Comparison of ENCODE assay signal across 7 cellular contexts in the genomic region with DNA sequence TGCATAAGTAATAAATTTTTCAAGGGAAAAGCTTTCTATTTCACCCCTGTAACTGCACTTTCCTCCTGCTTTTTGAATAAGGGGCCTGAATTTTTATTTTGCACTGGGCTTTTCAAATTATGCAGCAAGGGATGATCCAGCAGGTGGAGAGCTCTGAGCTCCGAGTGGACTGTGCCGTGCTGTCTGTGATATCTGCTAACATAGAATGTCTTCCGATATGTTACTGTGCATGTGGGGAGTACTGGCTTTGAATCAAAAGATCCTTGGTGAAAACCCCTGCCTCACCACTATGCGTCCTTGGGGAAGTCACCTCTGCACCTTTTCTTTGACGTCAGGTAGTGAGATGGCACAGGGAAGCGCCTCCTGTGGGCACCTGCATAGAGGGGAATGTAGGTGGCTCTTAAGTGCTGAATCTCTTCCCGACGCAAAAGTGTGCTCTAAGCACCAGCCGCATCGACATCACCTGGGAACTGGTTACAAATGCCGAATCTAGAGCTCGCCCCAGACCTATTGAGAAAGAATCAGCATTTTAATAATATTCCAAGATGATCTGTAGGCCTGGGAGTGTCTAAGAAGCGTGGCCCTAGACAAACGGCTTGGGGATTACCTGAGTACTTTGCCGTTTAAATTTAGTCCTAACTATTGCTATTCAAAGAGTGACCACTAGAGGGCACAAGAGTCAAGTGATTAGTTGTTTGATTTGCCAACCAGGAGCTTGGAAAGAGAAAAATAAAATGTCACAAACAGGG. TPM values are rescaled to one million over a fixed set of nuclear protein-coding genes. Genes with fewer than 3 reads are reported as not detected.
DNase-seq lines count a peak whose midpoint lies in the region; ATAC-seq, FAIRE-seq and TF ChIP-seq lines count a peak whose summit lies in the region.

No MANE protein-coding gene starts in this region.

- H3K27ac ChIP-seq in DND-41 (ENCODE audit: low read length) = no peak overlapping the region
- H3K27ac ChIP-seq in mammary epithelial cell (ENCODE audit: insufficient read depth, low read depth, low read length) = no peak overlapping the region
- no peak overlapping the region for H3K27ac ChIP-seq in kidney (ENCODE audit: low read depth in 2 of 2, low read length in 2 of 2)
- no peak overlapping the region for H3K27ac ChIP-seq in transverse colon

- dilution Hi-C loops in mammary epithelial cell (cut with HindIII; ENCODE audit: low sequenced_read_pairs) = loop anchor here (5.0 kb wide), 1 partner anchor 57 kb away; no protein-coding TSS in a partner anchor

- H3K4me1 ChIP-seq in DND-41 (ENCODE audit: insufficient read depth, low read length) (no peaks in the 10 kb centered on the region), mammary epithelial cell (ENCODE audit: insufficient read depth, low read length) (no peaks in the 10 kb centered on the region), kidney (ENCODE audit: control insufficient read depth in 1 of 2, insufficient read depth in 1 of 2, low read depth in 1 of 2, low read length in 2 of 2) (no peaks in the 10 kb centered on the region), transverse colon (no peaks in the 10 kb centered on the region)

- no peak for TF ChIP-seq POLR2A in transverse colon (IDR thresholded peaks at IDR 0.05)

- in situ Hi-C loops in mammary epithelial cell (cut with MboI; ENCODE audit: low sequenced_read_pairs in 2 of 2) = loop anchor here (5.0 kb wide), 1 partner anchor 77 kb away; no protein-coding TSS in a partner anchor
- in situ Hi-C loops in transverse colon (cut with MboI; ENCODE audit: low pct_ligation_motif_present in 1 of 4, low pct_unique_long_range_greater_than_20kb in 1 of 4, low sequenced_read_pairs in 3 of 4) = loop anchor here in 3 of 4 donors (5.0 to 25.0 kb wide), 2 partner anchors 77 to 312 kb away; no protein-coding TSS in a partner anchor

- 0 out of 2 replicates have a peak, but pooled peaks cover 5% of the 10 kb centered on the region for H4K20me1 ChIP-seq in DND-41 (ENCODE audit: insufficient read depth, low read length)
- no peaks in the 10 kb centered on the region for H4K20me1 ChIP-seq in mammary epithelial cell (ENCODE audit: insufficient read depth, low read length)

- CTCF ChIA-PET in mammary epithelial cell (lab: Charles Lee; ENCODE audit: low non-redundant PET) = interaction anchor here (0.6 to 1.0 kb wide), 7 partner anchors 14 to 635 kb away, joined by 3 to 13 read pairs (median 4); no protein-coding TSS in a partner anchor

- no TSS peak for BruUV-seq in mammary epithelial cell (replicated peaks; lab: Mats Ljungman, UMichigan)

- ATAC-seq in DND-41 (ENCODE audit: insufficient read depth, low read depth) (peak; percentile 44; the same call in 1 of the 3 replicates), GM21367 (IDR thresholded peaks at IDR 0.05; ENCODE audit: unreplicated experiment) (no peak)

- H3K4me3 ChIP-seq in DND-41 (ENCODE audit: low read depth in 1 of 2, low read length in 2 of 2) = no peak overlapping the region
- H3K4me3 ChIP-seq in mammary epithelial cell (replicated peaks in 1 of 3; ENCODE audit: insufficient read depth in 1 of 3, low read depth in 2 of 3, low read length in 3 of 3) = no peak overlapping the region
- no peak overlapping the region for H3K4me3 ChIP-seq in kidney (ENCODE audit: low read length in 2 of 2)
- no peak overlapping the region for H3K4me3 ChIP-seq in transverse colon

- H3K79me2 ChIP-seq in DND-41 (ENCODE audit: insufficient read depth, low read length) = no peaks in the 10 kb centered on the region
- no peaks in the 10 kb centered on the region for H3K79me2 ChIP-seq in mammary epithelial cell (ENCODE audit: insufficient read depth, low read length)

- no peaks in the 10 kb centered on the region for H3K27me3 ChIP-seq in DND-41 (ENCODE audit: insufficient read depth, low read length, poor library complexity)
- peaks cover 5% of the 10 kb centered on the region for H3K27me3 ChIP-seq in mammary epithelial cell (ENCODE audit: insufficient read depth, low read length)
- peaks cover 49% of the 10 kb centered on the region for H3K27me3 ChIP-seq in transverse colon

- TF ChIP-seq EP300 in transverse colon (IDR thresholded peaks at IDR 0.05; ENCODE audit: low read depth) = no peak

- H3K9ac ChIP-seq in DND-41 (ENCODE audit: low read depth, low read length) (no peak overlapping the region), mammary epithelial cell (ENCODE audit: insufficient read depth, low read length) (no peak overlapping the region), kidney (ENCODE audit: low read length in 2 of 2) (no peak overlapping the region)

- peak; percentile 23 for FAIRE-seq in kidney (lab: Jason Lieb, UNC)

- DNase-seq in DND-41 (peak; percentile 9), HT-29 (ENCODE audit: low spot score) (peak; percentile 91), NCI-H82 treated with DMSO at 0.1 percent for 48 hours (lab: John Stamatoyannopoulos, UW; ENCODE audit: unreplicated experiment) (peak; percentile 22), mammary epithelial cell (peak; percentile 57), kidney (no peak), transverse colon (no peak)

- TF ChIP-seq CTCF in DND-41 (IDR thresholded peaks at IDR 0.05; ENCODE audit: borderline replicate concordance, extremely low read depth, low read length, poor library complexity, severe bottlenecking) = peak; percentile 87
- TF ChIP-seq CTCF in mammary epithelial cell (conservative IDR thresholded peaks at IDR 0.05 in 1 of 2, IDR thresholded peaks at IDR 0.05 in 1 of 2; ENCODE audit: extremely low read depth in 1 of 2, insufficient read depth in 1 of 2, low read depth in 1 of 2, low read length in 2 of 2) = peak; percentile 71 to 80
- TF ChIP-seq CTCF in kidney (IDR thresholded peaks at IDR 0.05; ENCODE audit: borderline replicate concordance, extremely low read depth, insufficient read depth) = peak; percentile 88
- peak; percentile 76 to 89 (median 83) for TF ChIP-seq CTCF in transverse colon (IDR thresholded peaks at IDR 0.05)

- H3K36me3 ChIP-seq in DND-41 (ENCODE audit: insufficient read depth, low read length) (no peaks in the 10 kb centered on the region), mammary epithelial cell (ENCODE audit: insufficient read depth, low read length) (no peaks in the 10 kb centered on the region), kidney (ENCODE audit: control insufficient read depth in 1 of 2, insufficient read depth in 2 of 2, low read length in 2 of 2) (no peaks in the 10 kb centered on the region), transverse colon (no peaks in the 10 kb centered on the region)

- H2AFZ ChIP-seq in DND-41 (ENCODE audit: low read depth, low read length) (no peak overlapping the region), mammary epithelial cell (ENCODE audit: low read depth, low read length) (no peak overlapping the region)

- H3K9me3 ChIP-seq in DND-41 (ENCODE audit: insufficient read depth, low read length, severe bottlenecking) (peaks cover under 1% of the 10 kb centered on the region), mammary epithelial cell (replicated peaks; ENCODE audit: insufficient read depth, low read length) (no peaks in the 10 kb centered on the region), kidney (ENCODE audit: control insufficient read depth in 1 of 2, low read length in 2 of 2) (no peaks in the 10 kb centered on the region), transverse colon (no peaks in the 10 kb centered on the region)

- 4% methylated on average over 15 of the region's 15 CpGs for WGBS in mammary epithelial cell (ENCODE audit: low coverage, missing lambda C conversion rate)
- WGBS in transverse colon (ENCODE audit: low coverage in 1 of 2), 2 donors = 16 to 21% methylated on average over 7 to 15 of the region's 15 CpGs

- H3K4me2 ChIP-seq in DND-41 (ENCODE audit: insufficient read depth, low read length) (no peak overlapping the region), mammary epithelial cell (ENCODE audit: insufficient read depth, low read depth, low read length) (no peak overlapping the region)

- intact Hi-C loops in mammary epithelial cell (cut with micrococcal nuclease) = loop anchor here (1.0 kb wide), 4 partner anchors 77 to 296 kb away; no protein-coding TSS in a partner anchor
- intact Hi-C loops in kidney (cut with DNase I) = loop anchor here (5.0 kb wide), 1 partner anchor 77 kb away; no protein-coding TSS in a partner anchor
- intact Hi-C loops in transverse colon (cut with DNase I; ENCODE audit: low total_unique reads) = no loop called here

RNA-seq across cellular contexts. Expression of gene WFS1, which starts 19.2 kb away (rescaled TPM):
- total RNA-seq in HT-29 (2014; rRNA removed; shearing (Covaris generic)) = 49.2 and 49.8 TPM in 2 replicates
- 10 to 100 TPM; 13.3 to 17.8 TPM for total RNA-seq in mammary epithelial cell
- polyA plus RNA-seq in mammary epithelial cell = 15.5 TPM
- 19.4 TPM for polyA minus RNA-seq in mammary epithelial cell
- total RNA-seq in kidney = 31.4 TPM
- 20.8 TPM for polyA plus RNA-seq in kidney (ENCODE audit: insufficient read depth, low read depth, low replicate concordance)
- total RNA-seq in transverse colon = 10 to 100 TPM; 11.5 to 23.5 (median 20.8) TPM

RNA-seq across cellular contexts. Expression of gene JAKMIP1, which starts 50.1 kb away (rescaled TPM):
- not detected in 2 replicates for total RNA-seq in HT-29 (2014; rRNA removed; shearing (Covaris generic))
- total RNA-seq in mammary epithelial cell (not detected), kidney (0.69 TPM), transverse colon (1 to 10 TPM in 2 of 4 donors, not detected in 2; 1.2 to 1.7 TPM)
- polyA plus RNA-seq in mammary epithelial cell (not detected), kidney (ENCODE audit: insufficient read depth, low read depth, low replicate concordance) (not detected)
- polyA minus RNA-seq in mammary epithelial cell = not detected

Comparison
In these comparisons a context has a peak if more than half of its experiments do, and no peak if none do; other contexts are left out.
1. DNase-seq: peak in DND-41 (single experiment), HT-29 (single experiment), NCI-H82 treated with DMSO at 0.1 percent for 48 hours (single experiment) and mammary epithelial cell (single experiment); none in kidney (single experiment) and transverse colon (single experiment).
2. Peak in every context shown above with its lines, with median percentiles within 50 percentile points of each other: CTCF ChIP-seq.